ENCODE assay signal across 1 cellular context in genomic region chr18:5519448-5520362, GRCh38.
TF ChIP-seq lines count a peak whose summit lies in the region.

No MANE protein-coding gene starts in this region.

TF ChIP-seq in H1, 55 proteins besides CTCF, POLR2A, EP300 and RAD21:
- TF ChIP-seq NRF1 (IDR thresholded peaks at IDR 0.05; ENCODE audit: low read depth, low read length) (no peak), KDM5A (IDR thresholded peaks at IDR 0.05; ENCODE audit: low read length) (no peak), TAF1 (IDR thresholded peaks at IDR 0.05; ENCODE audit: low read depth, low read length) (no peak), TBP (IDR thresholded peaks at IDR 0.05; ENCODE audit: low read depth, low read length) (no peak), TCF12 (IDR thresholded peaks at IDR 0.05; ENCODE audit: low read depth, low read length) (no peak), POLR2AphosphoS5 (IDR thresholded peaks at IDR 0.05; ENCODE audit: low read depth, low read length) (no peak), ATF2 (IDR thresholded peaks at IDR 0.05; ENCODE audit: low read length) (no peak), CEBPB (IDR thresholded peaks at IDR 0.05; ENCODE audit: low read depth, low read length) (no peak), JUND (IDR thresholded peaks at IDR 0.05; ENCODE audit: low read length) (no peak), ZNF274 (IDR thresholded peaks at IDR 0.05; ENCODE audit: borderline replicate concordance, extremely low read depth, low read length) (no peak), BACH1 (IDR thresholded peaks at IDR 0.05; ENCODE audit: low read length) (no peak), SIRT6 (IDR thresholded peaks at IDR 0.05; ENCODE audit: low read length) (no peak), SP2 (IDR thresholded peaks at IDR 0.05; ENCODE audit: low read length) (no peak), ATF3 (IDR thresholded peaks at IDR 0.05; ENCODE audit: insufficient read depth, low read depth, low read length) (no peak)
